In genomic region chr13:62704795-62705329, GRCh38 we compare ENCODE assay signal across 15 cellular contexts.
DNase-seq lines count a peak whose midpoint lies in the region; ATAC-seq and TF ChIP-seq lines count a peak whose summit lies in the region.
"Had no signal": no experiment of that assay in that cellular context is flagged by ENCODE, and none has a peak within 500 bp of the region (broad histone marks: within the 10 kb centered on the region; RNA-seq: fewer than 3 reads in every experiment).

No MANE protein-coding gene starts in this region.

- H3K4me3 Mint-ChIP-seq in WTC11: no peak overlapping the region
- no peak overlapping the region for H3K4me3 Mint-ChIP-seq in activated T-cell treated with anti-CD3 and anti-CD28 coated beads, Interleukin-2, amount 50 U/mL, for 72 hours
- H3K4me3 Mint-ChIP-seq: H9 had no signal

- H3K9me3 Mint-ChIP-seq in WTC11: no peaks in the 10 kb centered on the region
- peaks cover 2% of the 10 kb centered on the region in 2 donors for H3K9me3 Mint-ChIP-seq in activated T-cell treated with anti-CD3 and anti-CD28 coated beads, Interleukin-2, amount 50 U/mL, for 72 hours
- H3K9me3 Mint-ChIP-seq: H9 had no signal

- H4K20me1 ChIP-seq in DND-41 (ENCODE audit: insufficient read depth, low read length) (no peaks in the 10 kb centered on the region), Karpas-422 (ENCODE audit: insufficient read depth, low read depth, low read length) (no peaks in the 10 kb centered on the region)

- H3K27ac ChIP-seq in DND-41 (ENCODE audit: low read length) (no peak overlapping the region), Karpas-422 (ENCODE audit: low read length) (no peak overlapping the region)
- H3K27ac ChIP-seq: C4-2B, SJSA1 had no signal

- H3K9me3 ChIP-seq in DND-41 (ENCODE audit: insufficient read depth, low read length, severe bottlenecking) (no peaks in the 10 kb centered on the region), Karpas-422 (ENCODE audit: low read length) (no peaks in the 10 kb centered on the region)
- H3K9me3 ChIP-seq: MG63 had no signal

- no peaks in the 10 kb centered on the region for H3K9me2 ChIP-seq in Karpas-422 (replicated peaks; ENCODE audit: insufficient read depth, low read length)

- DNase-seq in DND-41: no peak
- DNase-seq in Karpas-422: no peak
- DNase-seq in NCI-H748 (lab: John Stamatoyannopoulos, UW; ENCODE audit: unreplicated experiment): peak; percentile 87
- DNase-seq in pons (ENCODE audit: low spot score): peak; percentile 10
- DNase-seq in WTC11 (ENCODE audit: low spot score): no peak
- DNase-seq in activated T-cell treated with anti-CD3 and anti-CD28 coated beads, Interleukin-2, amount 50 U/mL, for 72 hours: no peak
- DNase-seq: EL, H9, MG63, NCI-H2029, NCI-H345, NCI-H526 treated with DMSO at 0.1 percent for 48 hours had no signal

- H3K27me3 ChIP-seq in DND-41 (ENCODE audit: insufficient read depth, low read length, poor library complexity) (no peaks in the 10 kb centered on the region), Karpas-422 (ENCODE audit: low read length) (no peaks in the 10 kb centered on the region)
- H3K27me3 ChIP-seq: MG63, SJSA1 had no signal

- H3K27ac Mint-ChIP-seq in WTC11: no peak overlapping the region
- H3K27ac Mint-ChIP-seq in activated T-cell treated with anti-CD3 and anti-CD28 coated beads, Interleukin-2, amount 50 U/mL, for 72 hours: no peak overlapping the region
- H3K27ac Mint-ChIP-seq: H9 had no signal

- no peak overlapping the region for H3K9ac ChIP-seq in DND-41 (ENCODE audit: low read depth, low read length)
- H3K9ac ChIP-seq in Karpas-422 (ENCODE audit: low read length): no peak overlapping the region

- no peak for TF ChIP-seq CTCF in DND-41 (IDR thresholded peaks at IDR 0.05; ENCODE audit: borderline replicate concordance, extremely low read depth, low read length, poor library complexity, severe bottlenecking)
- TF ChIP-seq CTCF in WTC11 (IDR thresholded peaks at IDR 0.05): no peak

- H3K36me3 Mint-ChIP-seq in WTC11: no peaks in the 10 kb centered on the region
- no peaks in the 10 kb centered on the region for H3K36me3 Mint-ChIP-seq in activated T-cell treated with anti-CD3 and anti-CD28 coated beads, Interleukin-2, amount 50 U/mL, for 72 hours (ENCODE audit: insufficient read depth in 2 of 2)

- H3K4me3 ChIP-seq in DND-41 (ENCODE audit: low read depth in 1 of 2, low read length in 2 of 2) (no peak overlapping the region), Karpas-422 (ENCODE audit: low read length) (no peak overlapping the region)
- H3K4me3 ChIP-seq: MG63, SJSA1 had no signal

- H2AFZ ChIP-seq in DND-41 (ENCODE audit: low read depth, low read length): peak overlapping the region; percentile 48
- 0 out of 2 replicates have a peak overlapping the region, but pooled peaks have one; percentile 1 for H2AFZ ChIP-seq in Karpas-422 (ENCODE audit: low read length)

- H3K4me1 Mint-ChIP-seq in WTC11: no peaks in the 10 kb centered on the region
- H3K4me1 Mint-ChIP-seq in activated T-cell treated with anti-CD3 and anti-CD28 coated beads, Interleukin-2, amount 50 U/mL, for 72 hours (ENCODE audit: low read depth): no peaks in the 10 kb centered on the region
- H3K4me1 Mint-ChIP-seq: H9 had no signal

- H3K4me2 ChIP-seq in DND-41 (ENCODE audit: insufficient read depth, low read length) (no peak overlapping the region), Karpas-422 (ENCODE audit: low read depth, low read length, poor library complexity, severe bottlenecking) (no peak overlapping the region)

- ATAC-seq in DND-41 (ENCODE audit: insufficient read depth, low read depth): no peak
- no peak for ATAC-seq in WTC11
- no peak for ATAC-seq in GM21360 (IDR thresholded peaks at IDR 0.05; ENCODE audit: unreplicated experiment)
- ATAC-seq in activated T-cell treated with anti-CD3 and anti-CD28 coated beads, Interleukin-2, amount 50 U/mL, for 72 hours (replicated peaks in 1 of 2): no peak

- CTCF ChIA-PET in WTC11 (lab: Charles Lee): no interaction called here

- POLR2A ChIA-PET in WTC11 (lab: Charles Lee): no interaction called here

- H3K36me3 ChIP-seq in DND-41 (ENCODE audit: insufficient read depth, low read length): no peaks in the 10 kb centered on the region
- H3K36me3 ChIP-seq in Karpas-422 (ENCODE audit: insufficient read depth, low read length): no peaks in the 10 kb centered on the region
- H3K36me3 ChIP-seq: MG63, SJSA1 had no signal

- H3K4me1 ChIP-seq in DND-41 (ENCODE audit: insufficient read depth, low read length) (no peaks in the 10 kb centered on the region), Karpas-422 (ENCODE audit: low read length) (no peaks in the 10 kb centered on the region; the same call in 1 of the 2 replicates)
- H3K4me1 ChIP-seq: SJSA1 had no signal

- H3K27me3 Mint-ChIP-seq in WTC11 (ENCODE audit: low read depth): no peaks in the 10 kb centered on the region
- no peaks in the 10 kb centered on the region for H3K27me3 Mint-ChIP-seq in activated T-cell treated with anti-CD3 and anti-CD28 coated beads, Interleukin-2, amount 50 U/mL, for 72 hours (ENCODE audit: low read depth)

- H3K79me2 ChIP-seq in DND-41 (ENCODE audit: insufficient read depth, low read length) (no peaks in the 10 kb centered on the region), Karpas-422 (ENCODE audit: low read length) (no peaks in the 10 kb centered on the region)

TF ChIP-seq in WTC11, 78 proteins besides CTCF, POLR2A, EP300 and RAD21 (continues in another document):
- no peak for TF ChIP-seq NFE2L1 (CRISPR knock-in tag; IDR thresholded peaks at IDR 0.05)
- TF ChIP-seq NR2C2 (CRISPR knock-in tag; IDR thresholded peaks at IDR 0.05): no peak
- no peak for TF ChIP-seq SP1 (CRISPR knock-in tag; conservative IDR thresholded peaks at IDR 0.05)
- no peak for TF ChIP-seq ATF6 (CRISPR knock-in tag; IDR thresholded peaks at IDR 0.05)
- no peak for TF ChIP-seq AR (CRISPR knock-in tag; IDR thresholded peaks at IDR 0.05)
- TF ChIP-seq IRF2 (CRISPR knock-in tag; IDR thresholded peaks at IDR 0.05; ENCODE audit: borderline replicate concordance, low read depth): no peak
- no peak for TF ChIP-seq ZBTB43 (CRISPR knock-in tag; IDR thresholded peaks at IDR 0.05)
- TF ChIP-seq SOX15 (CRISPR knock-in tag; IDR thresholded peaks at IDR 0.05): no peak
- no peak for TF ChIP-seq ERG (CRISPR knock-in tag; IDR thresholded peaks at IDR 0.05)

Comparison
In these comparisons a context has a peak if more than half of its experiments do, and no peak if none do; other contexts are left out.
1. DNase-seq: peak in NCI-H748 (single experiment) and pons (single experiment); none in DND-41 (single experiment), Karpas-422 (single experiment), WTC11 (single experiment) and activated T-cell treated with anti-CD3 and anti-CD28 coated beads, Interleukin-2, amount 50 U/mL, for 72 hours (0 of 2).